In genomic region chr6:27551607-27552006, GRCh38 we compare ENCODE assay signal across 13 cellular contexts.
"Had no signal": no experiment of that assay in that cellular context is flagged by ENCODE, and none has a peak within 500 bp of the region (broad histone marks: within the 10 kb centered on the region; RNA-seq: fewer than 3 reads in every experiment).

No MANE protein-coding gene starts in this region.

- H3K27me3 ChIP-seq: ascending aorta had no signal

- ATAC-seq: activated T-cell treated with anti-CD3 and anti-CD28 coated beads, Interleukin-2, amount 50 U/mL, for 4 hours; foreskin keratinocyte; natural killer cell; stimulated activated naive CD8-positive, alpha-beta T cell treated with anti-CD3 and anti-CD28 coated beads, Interleukin-15, Interleukin-2, amounts not matched to agents 100 U/mL and 50 U/mL, for 24 hours; upper lobe of right lung had no signal

- H3K4me1 ChIP-seq: ascending aorta, foreskin keratinocyte, upper lobe of right lung had no signal

- H3K36me3 ChIP-seq: ascending aorta, cardiac muscle cell, upper lobe of right lung had no signal

- H3K27ac ChIP-seq: ascending aorta, cardiac muscle cell, foreskin keratinocyte, upper lobe of right lung had no signal

- H3K27ac Mint-ChIP-seq: natural killer cell had no signal

- H3K4me3 ChIP-seq: ascending aorta, upper lobe of right lung had no signal

- H3K9me3 ChIP-seq: ascending aorta, upper lobe of right lung had no signal

- DNase-seq: activated CD4-positive, CD25-positive, alpha-beta regulatory T cell; activated gamma-delta T cell treated with Interleukin-2 at 50 U/mL for 16 hours; activated T-cell treated with anti-CD3 and anti-CD28 coated beads, Interleukin-2, amount 50 U/mL, for 4 hours; foreskin keratinocyte; natural killer cell; stimulated activated CD4-positive, alpha-beta T cell treated with anti-CD3 and anti-CD28 coated beads, Interleukin-2, amount 100 ng/mL, for 48 hours; stimulated activated CD8-positive, alpha-beta memory T cell treated with anti-CD3 and anti-CD28 coated beads, Interleukin-4, amount 100 ng/mL, for 48 hours; stimulated activated naive CD8-positive, alpha-beta T cell treated with anti-CD3 and anti-CD28 coated beads, Interleukin-15, Interleukin-2, amounts not matched to agents 100 U/mL and 50 U/mL, for 24 hours; T-helper 2 cell; upper lobe of right lung had no signal

- FAIRE-seq: TTC549 had no signal

- H3K4me3 Mint-ChIP-seq: activated T-cell treated with anti-CD3 and anti-CD28 coated beads, Interleukin-2, amount 50 U/mL, for 4 hours; natural killer cell had no signal
